In the genomic region with DNA sequence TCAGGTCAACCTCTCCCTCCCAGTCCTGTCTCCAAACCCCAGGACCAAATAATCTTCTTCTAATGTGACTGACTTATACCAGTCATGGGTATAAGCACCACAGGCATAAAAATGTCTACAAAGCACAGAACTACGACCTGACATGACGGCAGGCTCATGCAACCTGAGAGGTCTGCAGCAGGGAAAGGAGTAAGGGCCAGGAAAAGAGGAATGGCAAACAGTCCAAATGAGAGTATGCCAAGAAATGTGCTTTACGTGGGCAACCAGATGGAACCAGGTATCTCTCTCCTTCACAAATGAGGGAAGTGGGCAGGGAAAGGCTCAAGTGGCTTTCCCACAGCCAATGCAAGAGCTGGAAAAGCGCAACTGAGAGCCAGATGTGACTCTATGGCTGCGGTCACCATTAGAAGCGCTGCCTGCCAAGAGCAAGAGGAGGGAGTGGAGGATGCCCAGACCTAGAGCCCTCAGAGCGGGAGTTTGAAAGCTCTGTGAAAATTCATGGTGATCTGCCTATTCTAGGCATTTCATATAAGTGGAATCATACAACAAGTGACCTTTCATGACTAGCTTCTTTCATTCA, we compare ENCODE assay signal across 15 cellular contexts. TPM values are rescaled to one million over a fixed set of nuclear protein-coding genes. Genes with fewer than 3 reads are reported as not detected.
DNase-seq lines count a peak whose midpoint lies in the region; ATAC-seq and TF ChIP-seq lines count a peak whose summit lies in the region.
"Had no signal": no experiment of that assay in that cellular context is flagged by ENCODE, and none has a peak within 500 bp of the region (broad histone marks: within the 10 kb centered on the region; RNA-seq: fewer than 3 reads in every experiment).

No MANE protein-coding gene starts in this region.

- TF ChIP-seq POLR2A in sigmoid colon (IDR thresholded peaks at IDR 0.05) = no peak

- DNase-seq in DMS79 (lab: John Stamatoyannopoulos, UW) (peak; percentile 95), NCI-H2029 treated with DMSO at 0.1 percent for 48 hours (lab: John Stamatoyannopoulos, UW) (peak; percentile 97), dorsolateral prefrontal cortex (peak in 3 of 10 donors; percentile 5 to 19 (median 17)), sigmoid colon (peak; percentile 28), mucosa of descending colon (no peak), AG08396 (ENCODE audit: low spot score) (no peak)
- DNase-seq in activated CD4-positive, alpha-beta T cell treated with anti-CD3 and anti-CD28 coated beads for 36 hours = no peak
- DNase-seq: activated CD4-positive, alpha-beta T cell treated with anti-CD3 and anti-CD28 coated beads, Interleukin-2, amount 50 U/mL, for 48 hours; NCI-H1105; NCI-H774; pancreas had no signal

- intact Hi-C loops in dorsolateral prefrontal cortex (cut with DNase I) = no loop called here
- intact Hi-C loops in sigmoid colon (cut with DNase I) = no loop called here
- intact Hi-C loops in mucosa of descending colon (cut with DNase I, micrococcal nuclease) = no loop called here
- intact Hi-C loops in activated CD4-positive, alpha-beta T cell treated with anti-CD3 and anti-CD28 coated beads for 36 hours (cut with DNase I, micrococcal nuclease) = no loop called here

- ATAC-seq in mucosa of descending colon = no peak
- ATAC-seq in GM21515 (IDR thresholded peaks at IDR 0.05; ENCODE audit: unreplicated experiment) = no peak
- ATAC-seq in activated CD4-positive, alpha-beta T cell treated with anti-CD3 and anti-CD28 coated beads for 36 hours = no peak

- no peaks in the 10 kb centered on the region for H3K27me3 ChIP-seq in dorsolateral prefrontal cortex
- no peaks in the 10 kb centered on the region for H3K27me3 ChIP-seq in sigmoid colon
- H3K27me3 ChIP-seq: pancreas had no signal

- H3K9me3 ChIP-seq in sigmoid colon (no peaks in the 10 kb centered on the region), mucosa of descending colon (no peaks in the 10 kb centered on the region)
- H3K9me3 ChIP-seq: pancreas had no signal

- no peak overlapping the region for H3K4me3 Mint-ChIP-seq in activated CD4-positive, alpha-beta T cell treated with anti-CD3 and anti-CD28 coated beads for 36 hours
- H3K4me3 Mint-ChIP-seq: CD4-positive, alpha-beta T cell had no signal

- no peaks in the 10 kb centered on the region for H3K27me3 Mint-ChIP-seq in activated CD4-positive, alpha-beta T cell treated with anti-CD3 and anti-CD28 coated beads for 36 hours
- H3K27me3 Mint-ChIP-seq: brain; CD4-positive, alpha-beta T cell had no signal

- no peak overlapping the region for H3K4me3 ChIP-seq in dorsolateral prefrontal cortex
- no peak overlapping the region for H3K4me3 ChIP-seq in sigmoid colon
- H3K4me3 ChIP-seq in mucosa of descending colon = no peak overlapping the region
- H3K4me3 ChIP-seq: pancreas had no signal

- CTCF ChIA-PET in activated CD4-positive, alpha-beta T cell treated with anti-CD3 and anti-CD28 coated beads for 36 hours (lab: Charles Lee) = interaction anchor here (0.6 kb wide), 1 partner anchor 230 kb away, joined by 4 read pairs; no protein-coding TSS in a partner anchor

- H3K27ac ChIP-seq in dorsolateral prefrontal cortex (peak overlapping the region in 36 of 59 donors; percentile 1 to 77 (median 40)), sigmoid colon (no peak overlapping the region)
- H3K27ac ChIP-seq: pancreas had no signal

- no peak for TF ChIP-seq EP300 in sigmoid colon (IDR thresholded peaks at IDR 0.05)

- H3K4me1 Mint-ChIP-seq in activated CD4-positive, alpha-beta T cell treated with anti-CD3 and anti-CD28 coated beads for 36 hours = peaks cover 57% of the 10 kb centered on the region

- POLR2A ChIA-PET in activated CD4-positive, alpha-beta T cell treated with anti-CD3 and anti-CD28 coated beads for 36 hours (lab: Charles Lee) = interaction anchor here (0.7 kb wide), 1 partner anchor 324 kb away, joined by 3 read pairs; no protein-coding TSS in a partner anchor

- H3K36me3 ChIP-seq in sigmoid colon (peaks cover 0 to 16% (median 0%) of the 10 kb centered on the region in 4 donors), mucosa of descending colon (ENCODE audit: low read depth) (no peaks in the 10 kb centered on the region)

- WGBS in sigmoid colon, 2 donors = 93 to 97% methylated on average over 7 of the region's 7 CpGs

- H3K4me1 ChIP-seq in sigmoid colon = peaks cover 0 to 14% (median 8%) of the 10 kb centered on the region in 4 donors
- H3K4me1 ChIP-seq in mucosa of descending colon (ENCODE audit: low read depth) = peaks cover 33% of the 10 kb centered on the region

- TF ChIP-seq CTCF in dorsolateral prefrontal cortex (IDR thresholded peaks at IDR 0.05 in 54 of 56, conservative IDR thresholded peaks at IDR 0.05 in 2 of 56; ENCODE audit: low read depth in 1 of 56, partially characterized antibody in 56 of 56) (no peak), sigmoid colon (IDR thresholded peaks at IDR 0.05) (no peak), mucosa of descending colon (IDR thresholded peaks at IDR 0.05) (no peak)

- no peak overlapping the region for H3K27ac Mint-ChIP-seq in activated CD4-positive, alpha-beta T cell treated with anti-CD3 and anti-CD28 coated beads for 36 hours
- H3K27ac Mint-ChIP-seq: brain had no signal

- H3K9me3 Mint-ChIP-seq in activated CD4-positive, alpha-beta T cell treated with anti-CD3 and anti-CD28 coated beads for 36 hours (ENCODE audit: low read depth) = no peaks in the 10 kb centered on the region
- H3K9me3 Mint-ChIP-seq: CD4-positive, alpha-beta T cell had no signal

- H3K36me3 Mint-ChIP-seq in activated CD4-positive, alpha-beta T cell treated with anti-CD3 and anti-CD28 coated beads for 36 hours (ENCODE audit: low read depth) = peaks cover 32% of the 10 kb centered on the region

RNA-seq across cellular contexts. Expression of gene APMAP, which starts 6.0 kb away (rescaled TPM):
- total RNA-seq in dorsolateral prefrontal cortex (100 to 1,000 TPM in 21 of 120 experiments, 10 to 100 TPM in 99; 43.1 to 113 (median 90.4) TPM), sigmoid colon (10 to 100 TPM; 22.7 to 35.3 (median 28.9) TPM), mucosa of descending colon (10 to 100 TPM; 46.3 to 51.5 (median 47.3) TPM)
- 10 to 100 TPM in 2 of 3 donors, 1 to 10 TPM in 1; 9.6 to 55.8 (median 25.2) TPM for polyA plus RNA-seq in sigmoid colon
- 10 to 100 TPM; 26.8 to 34.0 TPM for total RNA-seq in activated CD4-positive, alpha-beta T cell treated with anti-CD3 and anti-CD28 coated beads for 36 hours

RNA-seq across cellular contexts. Expression of gene CST7, which starts 37.5 kb away (rescaled TPM):
- total RNA-seq in dorsolateral prefrontal cortex (1 to 10 TPM in 38 of 120 experiments, under 1 TPM in 28, not detected in 54; 0.41 to 9.7 (median 1.1) TPM), sigmoid colon (1 to 10 TPM in 1 of 4 donors, under 1 TPM in 2, not detected in 1; 0.66 to 3.5 (median 0.71) TPM), mucosa of descending colon (1 to 10 TPM; 1.4 to 2.3 (median 1.7) TPM)
- 10 to 100 TPM in 1 of 3 donors, 1 to 10 TPM in 2; 3.9 to 10.4 (median 4.2) TPM for polyA plus RNA-seq in sigmoid colon
- 10 to 100 TPM; 10.7 to 14.0 TPM for total RNA-seq in activated CD4-positive, alpha-beta T cell treated with anti-CD3 and anti-CD28 coated beads for 36 hours
- total RNA-seq: IMR-90 had no signal
- polyA plus RNA-seq: IMR-90 had no signal

Comparison
In these comparisons a context has a peak if more than half of its experiments do, and no peak if none do; other contexts are left out.
1. DNase-seq: peak in DMS79 (single experiment), NCI-H2029 treated with DMSO at 0.1 percent for 48 hours (single experiment) and sigmoid colon (single experiment); none in mucosa of descending colon (0 of 3), AG08396 (single experiment) and activated CD4-positive, alpha-beta T cell treated with anti-CD3 and anti-CD28 coated beads for 36 hours (single experiment).
2. H3K27ac ChIP-seq: peak in dorsolateral prefrontal cortex (36 of 59); none in sigmoid colon (0 of 4).